ENCODE assay signal across 8 cellular contexts in genomic region chr11:65572356-65573043, GRCh38. TPM values are rescaled to one million over a fixed set of nuclear protein-coding genes. Genes with fewer than 3 reads are reported as not detected.
A peak's percentile ranks its signal among the peaks of the same experiment; 100 is the strongest.
DNase-seq lines count a peak whose midpoint lies in the region; ATAC-seq and TF ChIP-seq lines count a peak whose summit lies in the region.

TSS of gene FAM89B (plus strand) at chr11:65572538. CDS start at chr11:65572670, 132 bp downstream.

- no peak for TF ChIP-seq CTCF in GM13976 (IDR thresholded peaks at IDR 0.05; ENCODE audit: borderline replicate concordance, control extremely low read depth, extremely low read depth, insufficient read depth, missing control alignments)
- no peak for TF ChIP-seq CTCF in WI38 (IDR thresholded peaks at IDR 0.05; ENCODE audit: low read depth, low read length)

- H3K4me3 ChIP-seq in WI38 (ENCODE audit: low read depth, low read length) (peak within 1 kb of the TSS; percentile 77), iPS-18a (ENCODE audit: low read length) (peak within 1 kb of the TSS; percentile 63), skeletal muscle satellite cell (ENCODE audit: low read length) (peak within 1 kb of the TSS; percentile 98)

- in situ Hi-C loops in GM13976 (cut with MboI; ENCODE audit: low sequenced_read_pairs, unreplicated experiment): no loop called here
- in situ Hi-C loops in T47D (cut with HindIII; ENCODE audit: low pct_unique_long_range_greater_than_20kb, low sequenced_read_pairs): no loop called here

- peak; percentile 83 for DNase-seq in GM13976 (ENCODE audit: low spot score)
- peak; percentile 63 for DNase-seq in NCI-H2107 treated with DMSO at 0.1 percent for 48 hours (lab: John Stamatoyannopoulos, UW; ENCODE audit: unreplicated experiment)
- peak; percentile 94 to 97 for DNase-seq in T47D (ENCODE audit: low read depth in 1 of 2, low spot score in 1 of 2)
- DNase-seq in NCI-H524 (lab: John Stamatoyannopoulos, UW): no peak

- H3K9ac ChIP-seq in iPS-18a (ENCODE audit: low read length) (no peak within 1 kb of the TSS), skeletal muscle satellite cell (ENCODE audit: low read depth, low read length) (peak within 1 kb of the TSS; percentile 92)

- no peaks in the 10 kb centered on the region for H3K9me3 ChIP-seq in iPS-18a (ENCODE audit: control insufficient read depth, low read depth, low read length)
- H3K9me3 ChIP-seq in skeletal muscle satellite cell (replicated peaks; ENCODE audit: low read length): no peaks in the 10 kb centered on the region

- no peak within 1 kb of the TSS for H3K27ac ChIP-seq in iPS-18a (ENCODE audit: low read length)

- H3K4me2 ChIP-seq in skeletal muscle satellite cell (ENCODE audit: low read length): peak within 1 kb of the TSS; percentile 96

- peaks cover 24% of the 10 kb centered on the region for H3K4me1 ChIP-seq in iPS-18a (ENCODE audit: control insufficient read depth, low read depth, low read length)
- peaks cover 61% of the 10 kb centered on the region for H3K4me1 ChIP-seq in skeletal muscle satellite cell (ENCODE audit: control insufficient read depth, insufficient read depth, low read length)

- ATAC-seq in HG02970 (IDR thresholded peaks at IDR 0.05; ENCODE audit: low FRiP score, unreplicated experiment): no peak

- no peaks in the 10 kb centered on the region for H3K36me3 ChIP-seq in iPS-18a (ENCODE audit: control insufficient read depth, low read depth, low read length)
- peaks cover 4% of the 10 kb centered on the region for H3K36me3 ChIP-seq in skeletal muscle satellite cell (ENCODE audit: insufficient read depth, low read length)

- H3K27me3 ChIP-seq in iPS-18a (ENCODE audit: control insufficient read depth, insufficient read depth, low read length) (peaks cover 32% of the 10 kb centered on the region), skeletal muscle satellite cell (ENCODE audit: control insufficient read depth, insufficient read depth, low read length) (no peaks in the 10 kb centered on the region)

RNA-seq across cellular contexts. Expression of gene FAM89B, which starts in this region (rescaled TPM):
- 13.4 and 21.8 TPM in 2 replicates for total RNA-seq in skeletal muscle satellite cell (2012; rRNA removed)

Comparison
In these comparisons a context has a peak if more than half of its experiments do, and no peak if none do; other contexts are left out.
1. DNase-seq: peak in GM13976 (single experiment), NCI-H2107 treated with DMSO at 0.1 percent for 48 hours (single experiment) and T47D (2 of 2); none in NCI-H524 (0 of 2).
2. Peak in every context shown above with its lines, with median percentiles within 50 percentile points of each other: H3K4me3 ChIP-seq.